18 cellular contexts compared by ENCODE assay signal in genomic region chr15:96948981-96949380, GRCh38.
"Had no signal": no experiment of that assay in that cellular context is flagged by ENCODE, and none has a peak within 500 bp of the region (broad histone marks: within the 10 kb centered on the region; RNA-seq: fewer than 3 reads in every experiment).

No MANE protein-coding gene starts in this region.

- H3K27me3 Mint-ChIP-seq: activated B cell treated with CpG ODN at 0.5 μM for 24 hours had no signal

- H3K4me3 ChIP-seq: colonic mucosa, heart left ventricle, psoas muscle, tibial artery had no signal

- H3K4me1 Mint-ChIP-seq: activated B cell treated with CpG ODN at 0.5 μM for 24 hours; activated CD4-positive, alpha-beta T cell treated with anti-CD3 and anti-CD28 coated beads, Interleukin-2, amount 10 ng/mL, durations not matched to agents 24 days and 14 days; immature natural killer cell had no signal

- H3K36me3 Mint-ChIP-seq: activated naive CD8-positive, alpha-beta T cell; immature natural killer cell had no signal

- H3K9me3 ChIP-seq: colonic mucosa, psoas muscle, tibial artery had no signal

- ATAC-seq: activated CD8-positive, alpha-beta T cell treated with anti-CD3 and anti-CD28 coated beads, Interleukin-2, amount 10 ng/mL, durations not matched to agents 7 days and 5 days; activated T-cell treated with anti-CD3 and anti-CD28 coated beads, Interleukin-2, amount 50 U/mL, for 72 hours; heart left ventricle; psoas muscle had no signal

- H3K9me3 Mint-ChIP-seq: activated CD4-positive, alpha-beta T cell treated with anti-CD3 and anti-CD28 coated beads, Interleukin-2, amount 10 ng/mL, durations not matched to agents 24 days and 14 days had no signal

- H3K4me3 Mint-ChIP-seq: activated B cell treated with CpG ODN at 0.5 μM for 24 hours; activated CD4-positive, alpha-beta T cell treated with anti-CD3 and anti-CD28 coated beads, Interleukin-2, amount 10 ng/mL, durations not matched to agents 24 days and 14 days; activated CD8-positive, alpha-beta T cell treated with anti-CD3 and anti-CD28 coated beads, Interleukin-2, amount 10 ng/mL, durations not matched to agents 7 days and 5 days; activated naive CD8-positive, alpha-beta T cell; activated T-cell treated with anti-CD3 and anti-CD28 coated beads, Interleukin-2, amount 50 U/mL, for 72 hours; immature natural killer cell had no signal

- H3K4me1 ChIP-seq: colonic mucosa, psoas muscle had no signal

- H3K36me3 ChIP-seq: colonic mucosa, heart left ventricle, tibial artery had no signal

- H3K27ac Mint-ChIP-seq: activated B cell treated with CpG ODN at 0.5 μM for 24 hours; activated CD4-positive, alpha-beta T cell treated with anti-CD3 and anti-CD28 coated beads, Interleukin-2, amount 10 ng/mL, durations not matched to agents 24 days and 14 days; activated CD8-positive, alpha-beta T cell treated with anti-CD3 and anti-CD28 coated beads, Interleukin-2, amount 10 ng/mL, durations not matched to agents 7 days and 5 days; activated naive CD8-positive, alpha-beta T cell; activated T-cell treated with anti-CD3 and anti-CD28 coated beads, Interleukin-2, amount 50 U/mL, for 72 hours; immature natural killer cell had no signal

- H3K27ac ChIP-seq: colonic mucosa, heart left ventricle, psoas muscle, tibial artery had no signal

- DNase-seq: activated B cell treated with CpG ODN at 0.5 μM for 24 hours; activated CD4-positive, alpha-beta T cell treated with anti-CD3 and anti-CD28 coated beads, Interleukin-2, amount 10 ng/mL, durations not matched to agents 24 days and 14 days; activated CD8-positive, alpha-beta memory T cell treated with anti-CD3 and anti-CD28 coated beads, Interleukin-2, amount 50 U/mL, for 4 hours; activated CD8-positive, alpha-beta T cell treated with anti-CD3 and anti-CD28 coated beads, Interleukin-2, amount 10 ng/mL, durations not matched to agents 7 days and 5 days; activated gamma-delta T cell; activated T-cell treated with anti-CD3 and anti-CD28 coated beads, Interleukin-2, amount 50 U/mL, for 72 hours; amniotic stem cell; caudate nucleus; colonic mucosa; heart left ventricle; immature natural killer cell; psoas muscle; small intestine; stimulated activated CD4-positive, alpha-beta T cell treated with anti-CD3 and anti-CD28 coated beads, Interleukin-4, amount 100 ng/mL, for 24 hours; stimulated activated naive CD4-positive, alpha-beta T cell; T-helper 9 cell; tibial artery had no signal

- H3K27me3 ChIP-seq: colonic mucosa had no signal
